ENCODE assay signal across 2 cellular contexts in genomic region chr6:44571510-44571909, GRCh38.
TF ChIP-seq lines count a peak whose summit lies in the region.

No MANE protein-coding gene starts in this region.

TF ChIP-seq in HCT116, 20 proteins besides CTCF, POLR2A, EP300 and RAD21 (continued from another document):
- TF ChIP-seq ZBTB33 (IDR thresholded peaks at IDR 0.05; ENCODE audit: extremely low read depth, insufficient replicate concordance, low read length): no peak
- no peak for TF ChIP-seq YY1 (IDR thresholded peaks at IDR 0.05; ENCODE audit: extremely low read depth, insufficient replicate concordance, low read depth, low read length)
- TF ChIP-seq EGR1 (IDR thresholded peaks at IDR 0.05; ENCODE audit: low read depth): no peak

TF ChIP-seq in H1, 55 proteins besides CTCF, POLR2A, EP300 and RAD21:
- TF ChIP-seq, protein P1, sequence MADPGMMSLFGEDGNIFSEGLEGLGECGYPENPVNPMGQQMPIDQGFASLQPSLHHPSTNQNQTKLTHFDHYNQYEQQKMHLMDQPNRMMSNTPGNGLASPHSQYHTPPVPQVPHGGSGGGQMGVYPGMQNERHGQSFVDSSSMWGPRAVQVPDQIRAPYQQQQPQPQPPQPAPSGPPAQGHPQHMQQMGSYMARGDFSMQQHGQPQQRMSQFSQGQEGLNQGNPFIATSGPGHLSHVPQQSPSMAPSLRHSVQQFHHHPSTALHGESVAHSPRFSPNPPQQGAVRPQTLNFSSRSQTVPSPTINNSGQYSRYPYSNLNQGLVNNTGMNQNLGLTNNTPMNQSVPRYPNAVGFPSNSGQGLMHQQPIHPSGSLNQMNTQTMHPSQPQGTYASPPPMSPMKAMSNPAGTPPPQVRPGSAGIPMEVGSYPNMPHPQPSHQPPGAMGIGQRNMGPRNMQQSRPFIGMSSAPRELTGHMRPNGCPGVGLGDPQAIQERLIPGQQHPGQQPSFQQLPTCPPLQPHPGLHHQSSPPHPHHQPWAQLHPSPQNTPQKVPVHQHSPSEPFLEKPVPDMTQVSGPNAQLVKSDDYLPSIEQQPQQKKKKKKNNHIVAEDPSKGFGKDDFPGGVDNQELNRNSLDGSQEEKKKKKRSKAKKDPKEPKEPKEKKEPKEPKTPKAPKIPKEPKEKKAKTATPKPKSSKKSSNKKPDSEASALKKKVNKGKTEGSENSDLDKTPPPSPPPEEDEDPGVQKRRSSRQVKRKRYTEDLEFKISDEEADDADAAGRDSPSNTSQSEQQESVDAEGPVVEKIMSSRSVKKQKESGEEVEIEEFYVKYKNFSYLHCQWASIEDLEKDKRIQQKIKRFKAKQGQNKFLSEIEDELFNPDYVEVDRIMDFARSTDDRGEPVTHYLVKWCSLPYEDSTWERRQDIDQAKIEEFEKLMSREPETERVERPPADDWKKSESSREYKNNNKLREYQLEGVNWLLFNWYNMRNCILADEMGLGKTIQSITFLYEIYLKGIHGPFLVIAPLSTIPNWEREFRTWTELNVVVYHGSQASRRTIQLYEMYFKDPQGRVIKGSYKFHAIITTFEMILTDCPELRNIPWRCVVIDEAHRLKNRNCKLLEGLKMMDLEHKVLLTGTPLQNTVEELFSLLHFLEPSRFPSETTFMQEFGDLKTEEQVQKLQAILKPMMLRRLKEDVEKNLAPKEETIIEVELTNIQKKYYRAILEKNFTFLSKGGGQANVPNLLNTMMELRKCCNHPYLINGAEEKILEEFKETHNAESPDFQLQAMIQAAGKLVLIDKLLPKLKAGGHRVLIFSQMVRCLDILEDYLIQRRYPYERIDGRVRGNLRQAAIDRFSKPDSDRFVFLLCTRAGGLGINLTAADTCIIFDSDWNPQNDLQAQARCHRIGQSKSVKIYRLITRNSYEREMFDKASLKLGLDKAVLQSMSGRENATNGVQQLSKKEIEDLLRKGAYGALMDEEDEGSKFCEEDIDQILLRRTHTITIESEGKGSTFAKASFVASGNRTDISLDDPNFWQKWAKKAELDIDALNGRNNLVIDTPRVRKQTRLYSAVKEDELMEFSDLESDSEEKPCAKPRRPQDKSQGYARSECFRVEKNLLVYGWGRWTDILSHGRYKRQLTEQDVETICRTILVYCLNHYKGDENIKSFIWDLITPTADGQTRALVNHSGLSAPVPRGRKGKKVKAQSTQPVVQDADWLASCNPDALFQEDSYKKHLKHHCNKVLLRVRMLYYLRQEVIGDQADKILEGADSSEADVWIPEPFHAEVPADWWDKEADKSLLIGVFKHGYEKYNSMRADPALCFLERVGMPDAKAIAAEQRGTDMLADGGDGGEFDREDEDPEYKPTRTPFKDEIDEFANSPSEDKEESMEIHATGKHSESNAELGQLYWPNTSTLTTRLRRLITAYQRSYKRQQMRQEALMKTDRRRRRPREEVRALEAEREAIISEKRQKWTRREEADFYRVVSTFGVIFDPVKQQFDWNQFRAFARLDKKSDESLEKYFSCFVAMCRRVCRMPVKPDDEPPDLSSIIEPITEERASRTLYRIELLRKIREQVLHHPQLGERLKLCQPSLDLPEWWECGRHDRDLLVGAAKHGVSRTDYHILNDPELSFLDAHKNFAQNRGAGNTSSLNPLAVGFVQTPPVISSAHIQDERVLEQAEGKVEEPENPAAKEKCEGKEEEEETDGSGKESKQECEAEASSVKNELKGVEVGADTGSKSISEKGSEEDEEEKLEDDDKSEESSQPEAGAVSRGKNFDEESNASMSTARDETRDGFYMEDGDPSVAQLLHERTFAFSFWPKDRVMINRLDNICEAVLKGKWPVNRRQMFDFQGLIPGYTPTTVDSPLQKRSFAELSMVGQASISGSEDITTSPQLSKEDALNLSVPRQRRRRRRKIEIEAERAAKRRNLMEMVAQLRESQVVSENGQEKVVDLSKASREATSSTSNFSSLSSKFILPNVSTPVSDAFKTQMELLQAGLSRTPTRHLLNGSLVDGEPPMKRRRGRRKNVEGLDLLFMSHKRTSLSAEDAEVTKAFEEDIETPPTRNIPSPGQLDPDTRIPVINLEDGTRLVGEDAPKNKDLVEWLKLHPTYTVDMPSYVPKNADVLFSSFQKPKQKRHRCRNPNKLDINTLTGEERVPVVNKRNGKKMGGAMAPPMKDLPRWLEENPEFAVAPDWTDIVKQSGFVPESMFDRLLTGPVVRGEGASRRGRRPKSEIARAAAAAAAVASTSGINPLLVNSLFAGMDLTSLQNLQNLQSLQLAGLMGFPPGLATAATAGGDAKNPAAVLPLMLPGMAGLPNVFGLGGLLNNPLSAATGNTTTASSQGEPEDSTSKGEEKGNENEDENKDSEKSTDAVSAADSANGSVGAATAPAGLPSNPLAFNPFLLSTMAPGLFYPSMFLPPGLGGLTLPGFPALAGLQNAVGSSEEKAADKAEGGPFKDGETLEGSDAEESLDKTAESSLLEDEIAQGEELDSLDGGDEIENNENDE (IDR thresholded peaks at IDR 0.05; ENCODE audit: insufficient replicate concordance, low read length): no peak
- no peak for TF ChIP-seq CHD2 (IDR thresholded peaks at IDR 0.05; ENCODE audit: low read length)
- no peak for TF ChIP-seq SAP30 (IDR thresholded peaks at IDR 0.05; ENCODE audit: insufficient read depth, insufficient replicate concordance, low read length)
- no peak for TF ChIP-seq RNF2 (IDR thresholded peaks at IDR 0.05; ENCODE audit: borderline replicate concordance, low read depth, low read length, missing control alignments, poor library complexity, severe bottlenecking)
- no peak for TF ChIP-seq SP1 (IDR thresholded peaks at IDR 0.05; ENCODE audit: low read depth, low read length)
